ENCODE assay signal across 21 cellular contexts in the genomic region with DNA sequence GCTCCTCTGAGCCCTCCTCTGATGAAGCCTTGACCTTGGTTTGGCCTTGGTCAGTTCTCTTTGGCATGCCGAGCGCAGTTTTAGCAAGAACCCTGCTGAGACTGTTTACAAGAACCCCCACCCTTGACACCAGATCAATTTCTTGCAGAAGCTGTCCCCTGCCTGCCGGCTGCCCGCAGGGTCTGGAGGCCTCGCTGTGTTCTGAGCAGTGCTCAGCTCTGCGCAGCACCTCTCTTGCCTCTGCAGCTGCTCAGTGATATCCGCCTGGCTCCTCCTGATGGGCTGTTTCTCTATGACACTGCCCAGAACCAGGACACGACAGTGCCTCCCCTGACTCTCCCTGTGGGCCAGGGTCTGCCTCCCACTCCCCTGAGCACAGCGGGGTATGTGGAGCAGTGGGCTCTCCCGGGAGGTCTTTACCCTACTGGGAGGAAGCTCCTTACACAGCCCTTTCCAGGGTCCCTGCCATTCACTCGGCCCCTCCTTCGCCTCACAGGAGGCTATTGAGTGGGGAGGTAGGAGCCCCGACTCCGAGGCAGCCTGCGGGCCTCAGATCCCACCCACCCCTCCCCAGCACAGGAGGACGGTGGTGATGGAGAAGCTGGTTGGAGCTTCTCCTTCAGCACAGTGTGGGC. TPM values are rescaled to one million over a fixed set of nuclear protein-coding genes. Genes with fewer than 3 reads are reported as not detected.
DNase-seq lines count a peak whose midpoint lies in the region; ATAC-seq and TF ChIP-seq lines count a peak whose summit lies in the region.
"Had no signal": no experiment of that assay in that cellular context is flagged by ENCODE, and none has a peak within 500 bp of the region (broad histone marks: within the 10 kb centered on the region; RNA-seq: fewer than 3 reads in every experiment).

No MANE protein-coding gene starts in this region.

- no peak for ATAC-seq in left ventricle myocardium superior
- no peak for ATAC-seq in RWPE2 (ENCODE audit: low read depth)
- ATAC-seq in upper lobe of right lung, result no peak
- ATAC-seq in HG03045 (IDR thresholded peaks at IDR 0.05; ENCODE audit: unreplicated experiment), result no peak

- no peaks in the 10 kb centered on the region for H3K79me1 ChIP-seq in neuronal stem cell (ENCODE audit: low read depth, low read length)

- H4K8ac ChIP-seq in neuronal stem cell (ENCODE audit: low read depth, low read length), result no peak overlapping the region

- H2AK5ac ChIP-seq in neuronal stem cell (ENCODE audit: low read depth, low read length), result peak overlapping the region; percentile 20

- H3K4me3 ChIP-seq in RWPE2 (ENCODE audit: severe bottlenecking) (no peak overlapping the region), neuronal stem cell (ENCODE audit: low read length in 2 of 2) (no peak overlapping the region), upper lobe of right lung (no peak overlapping the region)
- H3K4me3 ChIP-seq: GM23248, SJCRH30 had no signal

- H3K4ac ChIP-seq in neuronal stem cell (ENCODE audit: low read length), result no peak overlapping the region

- no peak overlapping the region for H2AFZ ChIP-seq in neuronal stem cell (ENCODE audit: low read length)
- H2AFZ ChIP-seq: GM23248 had no signal

- H3K27me3 ChIP-seq in RWPE2 (ENCODE audit: insufficient read depth, poor library complexity, severe bottlenecking) (no peaks in the 10 kb centered on the region), neuronal stem cell (ENCODE audit: control insufficient read depth in 3 of 3, insufficient read depth in 3 of 3, low read depth in 1 of 3, low read length in 3 of 3) (peaks cover 0 to 62% (median 3%) of the 10 kb centered on the region in 3 experiments), upper lobe of right lung (peaks cover 4% of the 10 kb centered on the region)

- H3K14ac ChIP-seq in neuronal stem cell (ENCODE audit: low read length), result no peak overlapping the region

- TF ChIP-seq CTCF in RWPE2 (IDR thresholded peaks at IDR 0.05; ENCODE audit: poor library complexity, severe bottlenecking), result no peak
- TF ChIP-seq CTCF in upper lobe of right lung (IDR thresholded peaks at IDR 0.05), result no peak

- DNase-seq in cardiac septum (ENCODE audit: low spot score) (peak; percentile 58), left ventricle myocardium superior (no peak), RWPE2 (ENCODE audit: low spot score) (peak; percentile 32), neuronal stem cell (ENCODE audit: low spot score) (no peak), upper lobe of right lung (peak; percentile 45), superior temporal gyrus (ENCODE audit: extremely low spot score) (no peak)
- DNase-seq: ACHN, C1 segment of cervical spinal cord, DMS53, EL, GM23248, NCI-H1092 treated with DMSO at 0.1 percent for 48 hours, NCI-H2081, NCI-H748 treated with DMSO at 0.1 percent for 48 hours, OCI-M1 had no signal

- H3K36me3 ChIP-seq in RWPE2 (ENCODE audit: low read depth) (no peaks in the 10 kb centered on the region), neuronal stem cell (replicated peaks in 1 of 2; ENCODE audit: control insufficient read depth in 2 of 2, insufficient read depth in 2 of 2, low read length in 2 of 2) (no peaks in the 10 kb centered on the region), upper lobe of right lung (no peaks in the 10 kb centered on the region)
- H3K36me3 ChIP-seq: SJCRH30 had no signal

- peak overlapping the region; percentile 5 for H2BK5ac ChIP-seq in neuronal stem cell (ENCODE audit: low read length)

- no peak overlapping the region for H3K9ac ChIP-seq in neuronal stem cell (ENCODE audit: low read depth, low read length, poor library complexity)
- H3K9ac ChIP-seq: GM23248 had no signal

- H3K9me3 ChIP-seq in RWPE2 (ENCODE audit: severe bottlenecking) (no peaks in the 10 kb centered on the region), neuronal stem cell (replicated peaks in 1 of 2; ENCODE audit: control insufficient read depth in 2 of 2, insufficient read depth in 1 of 2, low read depth in 1 of 2, low read length in 2 of 2) (no peaks in the 10 kb centered on the region), upper lobe of right lung (no peaks in the 10 kb centered on the region)
- H3K9me3 ChIP-seq: SJCRH30 had no signal

- WGBS in neuronal stem cell (ENCODE audit: extremely low coverage in 2 of 2, insufficient read length in 2 of 2, insufficient replicate concordance in 1 of 2), 2 donors, result no CpG with 5 or more reads among the region's 16 CpGs

- no peak overlapping the region for H3K4me2 ChIP-seq in neuronal stem cell (ENCODE audit: insufficient read depth, low read length, poor library complexity, severe bottlenecking)

- H4K91ac ChIP-seq in neuronal stem cell (ENCODE audit: low read depth, low read length, poor library complexity), result no peak overlapping the region

- H3K4me1 ChIP-seq in RWPE2 (ENCODE audit: insufficient read depth, poor library complexity, severe bottlenecking) (no peaks in the 10 kb centered on the region), neuronal stem cell (ENCODE audit: control insufficient read depth in 2 of 2, insufficient read depth in 1 of 2, low read depth in 1 of 2, low read length in 2 of 2) (no peaks in the 10 kb centered on the region), upper lobe of right lung (no peaks in the 10 kb centered on the region)
- H3K4me1 ChIP-seq: SJCRH30 had no signal

- intact Hi-C loops in cardiac septum (cut with DNase I), result no loop called here
- intact Hi-C loops in left ventricle myocardium superior (cut with micrococcal nuclease), result no loop called here
- intact Hi-C loops in upper lobe of right lung (cut with DNase I), result no loop called here

- H3K18ac ChIP-seq in neuronal stem cell (ENCODE audit: low read length), result peak overlapping the region; percentile 59

- no peak overlapping the region for H3K23ac ChIP-seq in neuronal stem cell (ENCODE audit: low read depth, low read length, poor library complexity)

- no peak overlapping the region for H2BK12ac ChIP-seq in neuronal stem cell (ENCODE audit: low read length)

- no peak overlapping the region for H3K27ac ChIP-seq in RWPE2 (ENCODE audit: poor library complexity, severe bottlenecking)
- no peak overlapping the region for H3K27ac ChIP-seq in neuronal stem cell (replicated peaks; ENCODE audit: low read length)
- no peak overlapping the region for H3K27ac ChIP-seq in upper lobe of right lung
- H3K27ac ChIP-seq: GM23248, SJCRH30 had no signal

- H2BK120ac ChIP-seq in neuronal stem cell (ENCODE audit: low read depth, low read length), result peak overlapping the region; percentile 23

- H2BK15ac ChIP-seq in neuronal stem cell (ENCODE audit: low read length), result peak overlapping the region; percentile 9

RNA-seq across cellular contexts. Expression of gene ACTRT2, which starts 15.5 kb away (rescaled TPM):
- total RNA-seq in cardiac septum (not detected), left ventricle myocardium superior (not detected), upper lobe of right lung (not detected)
- 0.29 TPM for polyA plus RNA-seq in neuronal stem cell (2013, experiment 1 of 2)
- 0.29 TPM for polyA plus RNA-seq in neuronal stem cell (2013, experiment 2 of 2)
- total RNA-seq: CD8-positive, alpha-beta memory T cell; GM23248; LHCN-M2; NCI-H460; RPMI7951; SJCRH30 had no signal
- polyA plus RNA-seq: CD8-positive, alpha-beta memory T cell; GM23248 had no signal

RNA-seq across cellular contexts. Expression of gene PRDM16, which starts 32.2 kb away (rescaled TPM):
- total RNA-seq in cardiac septum (12.9 TPM), left ventricle myocardium superior (17.7 TPM), upper lobe of right lung (21.0 TPM)
- polyA plus RNA-seq in neuronal stem cell (2013, experiment 1 of 2), result 7.9 TPM
- 7.6 TPM for polyA plus RNA-seq in neuronal stem cell (2013, experiment 2 of 2)
- total RNA-seq: CD8-positive, alpha-beta memory T cell; GM23248; LHCN-M2; RPMI7951 had no signal
- polyA plus RNA-seq: CD8-positive, alpha-beta memory T cell had no signal

Comparison
In these comparisons a context has a peak if more than half of its experiments do, and no peak if none do; other contexts are left out.
1. DNase-seq: peak in cardiac septum (single experiment), RWPE2 (single experiment) and upper lobe of right lung (single experiment); none in left ventricle myocardium superior (single experiment), neuronal stem cell (single experiment) and superior temporal gyrus (single experiment).